In the genomic region with DNA sequence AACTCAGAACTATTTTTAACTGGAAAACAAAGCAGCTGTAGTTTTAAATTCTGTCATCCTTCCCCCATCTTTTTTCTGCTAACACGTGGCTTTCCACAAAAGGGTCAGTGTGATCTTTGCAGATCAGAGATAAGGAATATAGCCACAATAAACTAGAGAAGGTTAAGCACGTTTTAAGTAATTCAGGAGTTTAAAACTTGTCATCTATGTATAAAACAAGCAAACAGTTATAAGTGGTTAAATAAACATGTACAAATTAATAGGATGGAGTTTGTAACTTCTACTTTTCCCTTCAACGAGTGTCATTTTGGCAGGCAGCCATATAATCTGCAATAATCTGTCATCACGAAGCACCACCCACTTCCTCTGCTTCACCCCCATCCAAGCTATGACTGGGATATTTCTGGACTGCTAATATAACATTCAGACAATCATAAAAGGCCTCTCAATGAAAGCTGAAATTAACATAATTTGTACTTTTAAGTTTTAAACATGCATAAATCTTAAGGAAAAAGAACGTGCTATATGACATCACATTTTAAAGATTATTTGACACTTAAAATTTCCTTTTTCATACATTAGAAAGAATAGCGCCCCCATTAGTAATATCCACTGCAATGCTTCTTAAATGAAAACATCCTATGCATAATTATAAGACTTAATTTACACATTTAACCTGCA, we compare ENCODE assay signal across 8 cellular contexts. TPM values are rescaled to one million over a fixed set of nuclear protein-coding genes. Genes with fewer than 3 reads are reported as not detected.
DNase-seq lines count a peak whose midpoint lies in the region; ATAC-seq and TF ChIP-seq lines count a peak whose summit lies in the region.

No MANE protein-coding gene starts in this region.

- no peaks in the 10 kb centered on the region for H3K27me3 ChIP-seq in vagina

- DNase-seq in AG10803 (ENCODE audit: low read depth) (peak; percentile 68), SKM-1 treated with dmso at 0.1 percent for 144 hours (lab: John Stamatoyannopoulos, UW; ENCODE audit: unreplicated experiment) (peak; percentile 46), medulla oblongata (ENCODE audit: extremely low spot score) (peak; percentile 72), vagina (ENCODE audit: extremely low spot score in 2 of 2) (no peak), NCI-H1436 (lab: John Stamatoyannopoulos, UW) (no peak)

- H3K9me3 ChIP-seq in vagina, result no peaks in the 10 kb centered on the region

- H3K27ac ChIP-seq in cingulate gyrus (ENCODE audit: low read depth, low read length) (peak overlapping the region; percentile 67), vagina (peak overlapping the region; percentile 18)

- peaks cover 24% of the 10 kb centered on the region for H3K4me1 ChIP-seq in vagina

- H3K36me3 ChIP-seq in vagina, result no peaks in the 10 kb centered on the region

- H3K4me3 ChIP-seq in AG10803 (ENCODE audit: low read length), result no peak overlapping the region
- H3K4me3 ChIP-seq in vagina, result no peak overlapping the region

- ATAC-seq in GM18868 (IDR thresholded peaks at IDR 0.05; ENCODE audit: unreplicated experiment) (peak; percentile 59), HG03442 (IDR thresholded peaks at IDR 0.05; ENCODE audit: unreplicated experiment) (peak; percentile 48)

- TF ChIP-seq CTCF in AG10803 (conservative IDR thresholded peaks at IDR 0.05; ENCODE audit: low read length), result peak; percentile 17; the same call in 1 of the 2 replicates
- no peak for TF ChIP-seq CTCF in vagina (IDR thresholded peaks at IDR 0.05)

- intact Hi-C loops in vagina (cut with DNase I), result no loop called here

- no peak for TF ChIP-seq POLR2A in vagina (IDR thresholded peaks at IDR 0.05)

RNA-seq across cellular contexts. Expression of a gene that starts 15.2 kb away (rescaled TPM):
- total RNA-seq in vagina, result 41.0 TPM

RNA-seq across cellular contexts. Expression of a gene that starts 18.9 kb away (rescaled TPM):
- total RNA-seq in vagina, result 26.3 TPM

Comparison
In these comparisons a context has a peak if more than half of its experiments do, and no peak if none do; other contexts are left out.
1. DNase-seq: peak in AG10803 (single experiment), SKM-1 treated with dmso at 0.1 percent for 144 hours (single experiment) and medulla oblongata (single experiment); none in vagina (0 of 2) and NCI-H1436 (single experiment).